In genomic region chr1:26861286-26861701, GRCh38 we compare ENCODE assay signal across 1 cellular context.
TF ChIP-seq lines count a peak whose summit lies in the region.

No MANE protein-coding gene starts in this region.

TF ChIP-seq in HCT116, 20 proteins besides CTCF, POLR2A, EP300 and RAD21:
- TF ChIP-seq SRF (IDR thresholded peaks at IDR 0.05; ENCODE audit: low read depth): no peak
- TF ChIP-seq ELF1 (IDR thresholded peaks at IDR 0.05; ENCODE audit: borderline replicate concordance, low read depth): no peak
- no peak for TF ChIP-seq CBX3 (IDR thresholded peaks at IDR 0.05; ENCODE audit: low read depth)
- TF ChIP-seq EGR1 (IDR thresholded peaks at IDR 0.05; ENCODE audit: low read depth): no peak
